ENCODE assay signal across 1 cellular context in genomic region chr15:68797589-68798377, GRCh38.
TF ChIP-seq lines count a peak whose summit lies in the region.

No MANE protein-coding gene starts in this region.

TF ChIP-seq in K562, 482 proteins besides CTCF, POLR2A, EP300 and RAD21 (continued from another document):
- TF ChIP-seq ZNF639 (CRISPR knock-in tag; conservative IDR thresholded peaks at IDR 0.05 in 1 of 2, IDR thresholded peaks at IDR 0.05 in 1 of 2): no peak
- TF ChIP-seq ZEB2 (IDR thresholded peaks at IDR 0.05): no peak
